13 cellular contexts compared by ENCODE assay signal in genomic region chr4:125322363-125322730, GRCh38. TPM values are rescaled to one million over a fixed set of nuclear protein-coding genes. Genes with fewer than 3 reads are reported as not detected.
DNase-seq lines count a peak whose midpoint lies in the region; ATAC-seq, FAIRE-seq and TF ChIP-seq lines count a peak whose summit lies in the region.
"Had no signal": no experiment of that assay in that cellular context is flagged by ENCODE, and none has a peak within 500 bp of the region (broad histone marks: within the 10 kb centered on the region; RNA-seq: fewer than 3 reads in every experiment).

No MANE protein-coding gene starts in this region.

- H2BK5ac ChIP-seq in trophoblast cell (ENCODE audit: low read depth, low read length, poor library complexity), result no peak overlapping the region

- H3K27me3 ChIP-seq in KMS-11 (ENCODE audit: insufficient read depth, low read depth) (no peaks in the 10 kb centered on the region), muscle layer of duodenum (ENCODE audit: low read depth, low read length) (no peaks in the 10 kb centered on the region), small intestine (ENCODE audit: control insufficient read depth in 2 of 2, insufficient read depth in 2 of 2, low read length in 2 of 2) (peaks cover 0 to 4% of the 10 kb centered on the region in 2 donors), trophoblast cell (ENCODE audit: insufficient read depth, low read length) (no peaks in the 10 kb centered on the region)

- POLR2A ChIA-PET in A549 (lab: Yijun Ruan, JAX), result no interaction called here

- TF ChIP-seq POLR2A in A549 (IDR thresholded peaks at IDR 0.05; ENCODE audit: low read length), result no peak

- H2AFZ ChIP-seq in KMS-11 (ENCODE audit: low read depth), result no peak overlapping the region
- no peak overlapping the region for H2AFZ ChIP-seq in trophoblast cell (ENCODE audit: insufficient read depth, low read length, poor library complexity)

- peak overlapping the region; percentile 89 for H3K4me3 Mint-ChIP-seq in endothelial cell (ENCODE audit: unreplicated experiment)
- H3K4me3 Mint-ChIP-seq: T-cell had no signal

- H3K4me1 ChIP-seq in A549 (peaks cover 23% of the 10 kb centered on the region), KMS-11 (ENCODE audit: low read depth, poor library complexity, severe bottlenecking) (peaks cover 20% of the 10 kb centered on the region), muscle layer of duodenum (ENCODE audit: control insufficient read depth in 1 of 2, insufficient read depth in 2 of 2, low read length in 2 of 2) (peaks cover 3 to 15% of the 10 kb centered on the region in 2 donors), small intestine (ENCODE audit: control insufficient read depth in 2 of 2, insufficient read depth in 1 of 2, low read depth in 1 of 2, low read length in 1 of 2) (no peaks in the 10 kb centered on the region), trophoblast cell (ENCODE audit: control insufficient read depth in 1 of 2, insufficient read depth in 2 of 2, low read length in 2 of 2) (peaks cover 0 to 2% of the 10 kb centered on the region in 2 experiments)

- H4K8ac ChIP-seq in trophoblast cell (ENCODE audit: low read depth, low read length), result no peak overlapping the region

- H3K79me1 ChIP-seq in trophoblast cell (ENCODE audit: low read length), result no peaks in the 10 kb centered on the region

- 45% methylated on average over 1 of the region's 1 CpG for WGBS in A549 (ENCODE audit: missing lambda C conversion rate)
- WGBS in small intestine, 3 donors, result 15 to 77% (median 65%) methylated on average over 1 of the region's 1 CpG
- WGBS in trophoblast cell (ENCODE audit: extremely low coverage, insufficient coverage, insufficient read length), result no CpG with 5 or more reads among the region's 1 CpG

- no peak overlapping the region for H4K12ac ChIP-seq in trophoblast cell (ENCODE audit: low read depth, low read length)

- FAIRE-seq in A549 (lab: Jason Lieb, UNC) (no peak), small intestine (lab: Jason Lieb, UNC) (no peak)

- peaks cover 62% of the 10 kb centered on the region for H3K4me1 Mint-ChIP-seq in endothelial cell (ENCODE audit: unreplicated experiment)

- TF ChIP-seq CTCF in A549 (IDR thresholded peaks at IDR 0.05) (no peak), KMS-11 (conservative IDR thresholded peaks at IDR 0.05; ENCODE audit: low read depth, low read length) (no peak), endothelial cell (IDR thresholded peaks at IDR 0.05; ENCODE audit: unreplicated experiment) (no peak)

- H3K36me3 Mint-ChIP-seq in endothelial cell (ENCODE audit: low read depth, unreplicated experiment), result peaks cover 44% of the 10 kb centered on the region
- H3K36me3 Mint-ChIP-seq: T-cell had no signal

- DNase-seq in A549 (ENCODE audit: low read depth in 1 of 2, low spot score in 1 of 2) (no peak), endothelial cell (ENCODE audit: low spot score) (no peak), small intestine (no peak), middle frontal gyrus (ENCODE audit: extremely low spot score, low spot score) (no peak), trophoblast cell (no peak)
- DNase-seq: NCI-H187 treated with DMSO at 0.1 percent for 48 hours; stimulated activated CD4-positive, alpha-beta T cell treated with anti-CD3 and anti-CD28 coated beads, Interleukin-4, amount 100 ng/mL, for 1 hour; T-cell had no signal

- no peak for TF ChIP-seq RAD21 in A549 (conservative IDR thresholded peaks at IDR 0.05 in 1 of 2, IDR thresholded peaks at IDR 0.05 in 1 of 2)

- H3K27me3 Mint-ChIP-seq in endothelial cell (ENCODE audit: unreplicated experiment), result peaks cover 11% of the 10 kb centered on the region

- no peak overlapping the region for H2BK120ac ChIP-seq in trophoblast cell (ENCODE audit: insufficient read depth, low read length, poor library complexity)

- TF ChIP-seq EP300 in A549 (IDR thresholded peaks at IDR 0.05), result no peak

- H3K27ac Mint-ChIP-seq in endothelial cell (ENCODE audit: unreplicated experiment), result no peak overlapping the region
- H3K27ac Mint-ChIP-seq: T-cell had no signal

- peak overlapping the region in 1 of 2 experiments; percentile 5; a peak in 1 of 6 replicates for H3K27ac ChIP-seq in A549
- H3K27ac ChIP-seq in KMS-11, result no peak overlapping the region
- peak overlapping the region; percentile 40 for H3K27ac ChIP-seq in muscle layer of duodenum (ENCODE audit: low read length)
- no peak overlapping the region for H3K27ac ChIP-seq in small intestine (ENCODE audit: low read depth in 1 of 2, low read length in 1 of 2)
- no peak overlapping the region for H3K27ac ChIP-seq in trophoblast cell (ENCODE audit: low read depth, low read length)
- H3K27ac ChIP-seq: C4-2B had no signal

- H2AK5ac ChIP-seq in trophoblast cell (ENCODE audit: low read length), result no peak overlapping the region

- no peak overlapping the region for H3K4me3 ChIP-seq in A549
- no peak overlapping the region for H3K4me3 ChIP-seq in KMS-11 (IDR thresholded peaks at IDR 0.05; ENCODE audit: insufficient read depth, low read depth, low read length)
- H3K4me3 ChIP-seq in muscle layer of duodenum (ENCODE audit: low read depth in 1 of 2, low read length in 2 of 2), result peak overlapping the region; percentile 35 to 50
- H3K4me3 ChIP-seq in small intestine (ENCODE audit: low read depth in 1 of 2, low read length in 2 of 2), result no peak overlapping the region
- H3K4me3 ChIP-seq in trophoblast cell (ENCODE audit: low read depth, low read length), result no peak overlapping the region
- H3K4me3 ChIP-seq: lung had no signal

- no peaks in the 10 kb centered on the region for H3K36me3 ChIP-seq in KMS-11 (ENCODE audit: insufficient read depth)
- H3K36me3 ChIP-seq in muscle layer of duodenum (ENCODE audit: control insufficient read depth in 1 of 2, insufficient read depth in 2 of 2, low read length in 2 of 2), result no peaks in the 10 kb centered on the region
- no peaks in the 10 kb centered on the region for H3K36me3 ChIP-seq in small intestine (ENCODE audit: control insufficient read depth in 2 of 2, insufficient read depth in 2 of 2, low read length in 2 of 2)
- H3K36me3 ChIP-seq in trophoblast cell (ENCODE audit: control insufficient read depth in 1 of 2, insufficient read depth in 2 of 2, low read length in 2 of 2), result no peaks in the 10 kb centered on the region

- H4K20me1 ChIP-seq in KMS-11 (ENCODE audit: insufficient read depth), result no peaks in the 10 kb centered on the region

- no peak overlapping the region for H4K91ac ChIP-seq in trophoblast cell (ENCODE audit: low read depth, low read length)

- H3K4me2 ChIP-seq in A549, result 0 out of 3 replicates have a peak overlapping the region, but pooled peaks have one; percentile 5
- H3K4me2 ChIP-seq in KMS-11, result peak overlapping the region; percentile 22; the same call in 1 of the 2 replicates
- H3K4me2 ChIP-seq in trophoblast cell (ENCODE audit: low read length), result no peak overlapping the region

- no peak overlapping the region for H3K9ac ChIP-seq in KMS-11
- no peak overlapping the region for H3K9ac ChIP-seq in trophoblast cell (ENCODE audit: low read length)

- H3K14ac ChIP-seq in trophoblast cell (ENCODE audit: low read length), result no peak overlapping the region

- H3K79me2 ChIP-seq in KMS-11 (ENCODE audit: insufficient read depth, low read depth) (no peaks in the 10 kb centered on the region), trophoblast cell (ENCODE audit: control insufficient read depth, insufficient read depth, low read length, poor library complexity) (no peaks in the 10 kb centered on the region)

- no peaks in the 10 kb centered on the region for H3K9me3 Mint-ChIP-seq in endothelial cell (ENCODE audit: unreplicated experiment)
- H3K9me3 Mint-ChIP-seq: T-cell had no signal

- H3K23ac ChIP-seq in trophoblast cell (ENCODE audit: low read length), result no peak overlapping the region

- H3K9me3 ChIP-seq in A549 (no peaks in the 10 kb centered on the region), muscle layer of duodenum (ENCODE audit: control insufficient read depth in 1 of 2, low read length in 2 of 2) (no peaks in the 10 kb centered on the region), small intestine (ENCODE audit: control insufficient read depth, low read depth) (no peaks in the 10 kb centered on the region), trophoblast cell (ENCODE audit: insufficient read depth, low read depth, low read length) (no peaks in the 10 kb centered on the region)

- ATAC-seq in A549, result no peak
- ATAC-seq in GM18873 (IDR thresholded peaks at IDR 0.05; ENCODE audit: low FRiP score, unreplicated experiment), result no peak
- ATAC-seq: T-cell had no signal

- H3K4ac ChIP-seq in trophoblast cell (ENCODE audit: low read depth, low read length), result no peak overlapping the region

- no peak overlapping the region for H2BK12ac ChIP-seq in trophoblast cell (ENCODE audit: low read length)

- CTCF ChIA-PET in A549 (lab: Yijun Ruan, JAX), result interaction anchor here (1.6 kb wide), 1 partner anchor 9 kb away, joined by 5 read pairs; no protein-coding TSS in a partner anchor

- no peak overlapping the region for H3K18ac ChIP-seq in trophoblast cell (ENCODE audit: low read length)

TF ChIP-seq in A549, 52 proteins besides CTCF, POLR2A, EP300 and RAD21 (continues in another document):
- TF ChIP-seq FOSB (CRISPR knock-in tag; IDR thresholded peaks at IDR 0.05), result no peak
- TF ChIP-seq ELK1 (IDR thresholded peaks at IDR 0.05; ENCODE audit: low read depth, low read length), result no peak
- no peak for TF ChIP-seq MAX (IDR thresholded peaks at IDR 0.05)
- no peak for TF ChIP-seq CEBPB (IDR thresholded peaks at IDR 0.05)
- TF ChIP-seq RARB (CRISPR knock-in tag; IDR thresholded peaks at IDR 0.05), result no peak
- TF ChIP-seq ZSCAN20 (CRISPR knock-in tag; IDR thresholded peaks at IDR 0.05), result no peak

RNA-seq across cellular contexts. Expression of gene FAT4, which starts 7.6 kb away (rescaled TPM):
- 1.1 and 1.4 TPM in 2 replicates for polyA plus RNA-seq in A549 (2011; rRNA removed)
- 0.19 and 0.22 TPM in 2 replicates for polyA plus RNA-seq in A549 (2012; cell fraction: cytosol; rRNA removed)
- 0.32 and 0.45 TPM in 2 replicates for polyA plus RNA-seq in A549 (2012; cell fraction: nucleus; rRNA removed)
- polyA plus RNA-seq in A549 (2017; fragmentation: RNase III; extraction: RNeasy Plus Mini Kit Qiagen cat#74134 plus additional on column Dnase treatment), result 0.29 to 0.42 TPM (median 0.32 TPM) in 3 replicates
- polyA minus RNA-seq in A549 (2011; rRNA and poly(A)+ RNA removed), result 2.8 and 7.1 TPM in 2 replicates
- total RNA-seq in endothelial cell (ENCODE audit: unreplicated experiment), result 92.8 TPM
- polyA plus RNA-seq in small intestine, result 1 to 10 TPM in 1 of 3 donors, under 1 TPM in 1, not detected in 1; 0.27 to 1.5 TPM
- 0.16 and 0.25 TPM in 2 replicates for polyA plus RNA-seq in trophoblast cell (2013)

Comparison
In these comparisons a context has a peak if more than half of its experiments do, and no peak if none do; other contexts are left out.
1. H3K4me3 ChIP-seq: peak in muscle layer of duodenum (2 of 2); none in A549 (single experiment), KMS-11 (single experiment), small intestine (0 of 2) and trophoblast cell (single experiment).